15 cellular contexts compared by ENCODE assay signal in genomic region chr12:122738561-122738960, GRCh38. TPM values are rescaled to one million over a fixed set of nuclear protein-coding genes. Genes with fewer than 3 reads are reported as not detected.
A peak's percentile ranks its signal among the peaks of the same experiment; 100 is the strongest.
DNase-seq lines count a peak whose midpoint lies in the region; ATAC-seq and TF ChIP-seq lines count a peak whose summit lies in the region.
"Had no signal": no experiment of that assay in that cellular context is flagged by ENCODE, and none has a peak within 500 bp of the region (broad histone marks: within the 10 kb centered on the region; RNA-seq: fewer than 3 reads in every experiment).

No MANE protein-coding gene starts in this region.

- H3K4me2 ChIP-seq in BLaER1 treated with 17β-estradiol and CSF1 and Interleukin-3, amounts not matched to agents 10 nM and 100 nM: peak overlapping the region in 9 of 11 experiments; percentile 5 to 53 (median 32); a peak in 12 of 22 replicates

- H4K20me1 ChIP-seq in BLaER1 treated with 17β-estradiol and CSF1 and Interleukin-3, amounts not matched to agents 10 nM and 100 nM: no peaks in the 10 kb centered on the region

- no peaks in the 10 kb centered on the region for H3K9me3 Mint-ChIP-seq in chondrocyte (ENCODE audit: low read depth)

- no peaks in the 10 kb centered on the region for H3K36me3 ChIP-seq in BLaER1 treated with 17β-estradiol and CSF1 and Interleukin-3, amounts not matched to agents 10 nM and 100 nM
- H3K36me3 ChIP-seq: Peyer's patch had no signal

- no peak overlapping the region for H3K27ac ChIP-seq in BLaER1 treated with 17β-estradiol and CSF1 and Interleukin-3, amounts not matched to agents 10 nM and 100 nM
- H3K27ac ChIP-seq: Peyer's patch had no signal

- no peak overlapping the region for H3K9ac ChIP-seq in BLaER1 treated with 17β-estradiol and CSF1 and Interleukin-3, amounts not matched to agents 10 nM and 100 nM

- peaks cover 2% of the 10 kb centered on the region for H3K27me3 Mint-ChIP-seq in chondrocyte (ENCODE audit: low read depth)

- ATAC-seq in GM19328 (IDR thresholded peaks at IDR 0.05; ENCODE audit: unreplicated experiment): no peak

- DNase-seq in HT-29 (ENCODE audit: low spot score) (peak; percentile 27), SW480 (ENCODE audit: low spot score) (peak; percentile 55), chondrocyte (ENCODE audit: low spot score) (peak; percentile 7), Kasumi-1 (lab: John Stamatoyannopoulos, UW) (no peak), KG1 (lab: John Stamatoyannopoulos, UW) (no peak)
- DNase-seq: DMS 273 treated with DMSO at 0.1 percent for 48 hours, EL, H9, IMR-90, NCI-H1092, NCI-H1694, SHP77 treated with DMSO at 0.1 percent for 48 hours had no signal

- no peak for TF ChIP-seq CTCF in chondrocyte (IDR thresholded peaks at IDR 0.05)

- H3K4me3 ChIP-seq in BLaER1 treated with 17β-estradiol and CSF1 and Interleukin-3, amounts not matched to agents 10 nM and 100 nM: no peak overlapping the region
- H3K4me3 ChIP-seq: Peyer's patch had no signal

- no peaks in the 10 kb centered on the region for H3K4me1 Mint-ChIP-seq in chondrocyte (ENCODE audit: low read depth)

- no peaks in the 10 kb centered on the region for H3K36me3 Mint-ChIP-seq in chondrocyte (ENCODE audit: low read depth)

- H3K27me3 ChIP-seq in BLaER1 treated with 17β-estradiol and CSF1 and Interleukin-3, amounts not matched to agents 10 nM and 100 nM: no peaks in the 10 kb centered on the region
- H3K27me3 ChIP-seq: Peyer's patch had no signal

- H3K4me3 Mint-ChIP-seq in chondrocyte (ENCODE audit: unreplicated experiment): no peak overlapping the region
- H3K4me3 Mint-ChIP-seq: H9 had no signal

- H3K9me3 ChIP-seq in BLaER1 treated with 17β-estradiol and CSF1 and Interleukin-3, amounts not matched to agents 10 nM and 100 nM (replicated peaks in 1 of 11): peaks cover 0 to 8% (median 0%) of the 10 kb centered on the region in 11 experiments; a peak in 5 of 22 replicates
- H3K9me3 ChIP-seq: Peyer's patch had no signal

- H3K4me1 ChIP-seq in BLaER1 treated with 17β-estradiol and CSF1 and Interleukin-3, amounts not matched to agents 10 nM and 100 nM: peaks cover 14 to 33% (median 25%) of the 10 kb centered on the region in 10 experiments
- H3K4me1 ChIP-seq: Peyer's patch had no signal

- H3K27ac Mint-ChIP-seq in chondrocyte (ENCODE audit: unreplicated experiment): no peak overlapping the region
- H3K27ac Mint-ChIP-seq: H9 had no signal

RNA-seq across cellular contexts. Expression of gene HCAR1, which starts 7.9 kb away (rescaled TPM):
- 31.8 and 38.4 TPM in 2 replicates for total RNA-seq in HT-29 (2014; rRNA removed; shearing (Covaris generic))
- not detected in 3 replicates for total RNA-seq in chondrocyte
- total RNA-seq: IMR-90, Peyer's patch had no signal

RNA-seq across cellular contexts. Expression of gene DENR, which starts 14.1 kb away (rescaled TPM):
- total RNA-seq in HT-29 (2014; rRNA removed; shearing (Covaris generic)): 30.8 and 31.4 TPM in 2 replicates
- total RNA-seq in chondrocyte: 46.3 to 57.6 TPM (median 49.6 TPM) in 3 replicates

RNA-seq across cellular contexts. Expression of gene HCAR3, which starts 21.9 kb away (rescaled TPM):
- total RNA-seq in HT-29 (2014; rRNA removed; shearing (Covaris generic)): 0.73 and 1.3 TPM in 2 replicates
- not detected in 3 replicates for total RNA-seq in chondrocyte
- total RNA-seq: H9, IMR-90, Peyer's patch had no signal

RNA-seq across cellular contexts. Expression of gene HCAR2, which starts 35.4 kb away (rescaled TPM):
- 0.56 and 1.1 TPM in 2 replicates for total RNA-seq in HT-29 (2014; rRNA removed; shearing (Covaris generic))
- not detected in 3 replicates for total RNA-seq in chondrocyte
- total RNA-seq: H9, IMR-90, Peyer's patch had no signal

RNA-seq across cellular contexts. Expression of gene CCDC62, which starts 35.8 kb away (rescaled TPM):
- 0.05 TPM in 1 of 2 replicates, not detected in the other for total RNA-seq in HT-29 (2014; rRNA removed; shearing (Covaris generic))
- 0.30 to 0.63 TPM (median 0.62 TPM) in 3 replicates for total RNA-seq in chondrocyte

Comparison
In these comparisons a context has a peak if more than half of its experiments do, and no peak if none do; other contexts are left out.
1. DNase-seq: peak in HT-29 (single experiment), SW480 (single experiment) and chondrocyte (single experiment); none in Kasumi-1 (0 of 2) and KG1 (single experiment).
2. RNA of gene HCAR1, which starts 7.9 kb away (total RNA-seq): 31.8 to 38.4 TPM in HT-29; not detected in chondrocyte; every median in the first group is over 10 times any median in the second.